In genomic region chrX:103999234-103999633, GRCh38 we compare ENCODE assay signal across 1 cellular context.
TF ChIP-seq lines count a peak whose summit lies in the region.

No MANE protein-coding gene starts in this region.

TF ChIP-seq in SK-N-SH, 30 proteins besides CTCF, POLR2A, EP300 and RAD21 (continued from another document):
- TF ChIP-seq YY1 (IDR thresholded peaks at IDR 0.05; ENCODE audit: low read depth) = no peak
- no peak for TF ChIP-seq POLR2AphosphoS5 (IDR thresholded peaks at IDR 0.05; ENCODE audit: low read depth, low read length)
- no peak for TF ChIP-seq ELF1 (IDR thresholded peaks at IDR 0.05)
- TF ChIP-seq RCOR1 (IDR thresholded peaks at IDR 0.05; ENCODE audit: low read length) = no peak
- TF ChIP-seq GATA2 (CRISPR knock-in tag; IDR thresholded peaks at IDR 0.05) = no peak
- no peak for TF ChIP-seq USF1 (IDR thresholded peaks at IDR 0.05; ENCODE audit: borderline replicate concordance, low read depth)
- TF ChIP-seq TEAD4 (IDR thresholded peaks at IDR 0.05; ENCODE audit: borderline replicate concordance, insufficient read depth) = no peak
- no peak for TF ChIP-seq CHD2 (IDR thresholded peaks at IDR 0.05; ENCODE audit: low read length, partially characterized antibody)
- no peak for TF ChIP-seq TAF1 (IDR thresholded peaks at IDR 0.05; ENCODE audit: borderline replicate concordance, low read depth, low read length)
- TF ChIP-seq FOXJ3 (CRISPR knock-in tag; IDR thresholded peaks at IDR 0.05) = no peak
